Comparison of ENCODE assay signal across 12 cellular contexts in the genomic region with DNA sequence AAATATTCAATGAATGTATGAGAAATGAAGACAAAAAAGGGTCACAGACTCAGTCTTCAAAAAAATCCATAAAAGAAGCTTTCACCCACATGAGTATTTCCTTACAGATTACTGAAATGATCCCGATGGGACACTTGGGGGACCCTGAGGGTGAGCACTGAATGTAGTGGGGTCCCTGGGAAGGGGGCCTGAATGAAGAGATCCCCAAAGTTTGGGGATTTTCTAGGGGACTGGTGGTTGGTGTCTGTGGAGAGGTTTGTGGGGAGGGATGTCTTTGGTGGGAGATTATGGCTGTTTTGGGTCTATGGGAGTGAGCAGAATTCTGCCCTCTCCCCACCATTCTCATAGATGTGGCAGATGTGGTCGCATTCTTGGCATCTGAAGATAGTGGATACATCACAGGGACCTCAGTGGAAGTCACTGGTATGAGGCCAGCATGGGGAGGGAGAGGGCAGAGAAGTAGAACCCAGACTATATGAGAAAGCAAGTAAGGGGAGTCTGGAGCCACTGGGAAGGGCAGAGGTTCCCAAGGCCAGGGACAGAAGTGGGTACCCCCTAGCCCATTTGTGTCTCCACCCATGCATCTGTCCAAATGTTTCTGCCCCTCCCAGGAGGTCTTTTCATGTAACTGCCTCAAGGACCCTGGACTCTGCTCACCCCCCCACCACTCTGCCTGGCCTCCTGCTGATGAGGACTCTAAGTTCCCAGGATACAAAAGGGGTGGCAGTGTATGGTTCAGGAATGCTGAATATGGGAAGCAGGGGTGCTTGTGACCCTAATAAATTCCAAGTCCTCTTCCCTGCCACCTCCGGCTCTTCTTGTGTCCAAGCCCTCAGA. TPM values are rescaled to one million over a fixed set of nuclear protein-coding genes. Genes with fewer than 3 reads are reported as not detected.
DNase-seq lines count a peak whose midpoint lies in the region; ATAC-seq, FAIRE-seq and TF ChIP-seq lines count a peak whose summit lies in the region.
"Had no signal": no experiment of that assay in that cellular context is flagged by ENCODE, and none has a peak within 500 bp of the region (broad histone marks: within the 10 kb centered on the region; RNA-seq: fewer than 3 reads in every experiment).

No MANE protein-coding gene starts in this region.

- H3K36me3 Mint-ChIP-seq in MCF 10A (ENCODE audit: insufficient read depth, unreplicated experiment) (peaks cover 31% of the 10 kb centered on the region), activated B cell treated with CpG ODN at 0.5 μM for 24 hours (ENCODE audit: low read depth) (peaks cover 41% of the 10 kb centered on the region)

- BruUV-seq in MCF 10A (replicated peaks; lab: Mats Ljungman, UMichigan): no TSS peak

- CTCF ChIA-PET in MCF 10A (lab: Yijun Ruan, JAX) (interaction anchor here (0.8 to 2.0 kb wide), 2 partner anchors 17 to 41 kb away, joined by 3 to 7 read pairs; no protein-coding TSS in a partner anchor), activated B cell treated with CpG ODN at 0.5 μM for 24 hours (lab: Charles Lee) (no interaction called here)

- H3K27ac ChIP-seq in breast epithelium: no peak overlapping the region
- no peak overlapping the region for H3K27ac ChIP-seq in hepatocyte
- H3K27ac ChIP-seq in gastrocnemius medialis: no peak overlapping the region

- no peak for FAIRE-seq in HTR-8/SVneo (lab: Jason Lieb, UNC)
- FAIRE-seq: endometrium, kidney had no signal

- H3K27me3 Mint-ChIP-seq in MCF 10A (ENCODE audit: insufficient read depth, unreplicated experiment) (no peaks in the 10 kb centered on the region), activated B cell treated with CpG ODN at 0.5 μM for 24 hours (no peaks in the 10 kb centered on the region)

- TF ChIP-seq POLR2A in breast epithelium (IDR thresholded peaks at IDR 0.05) (no peak), gastrocnemius medialis (IDR thresholded peaks at IDR 0.05) (no peak)

- no peak for TF ChIP-seq CTCF in MCF 10A (IDR thresholded peaks at IDR 0.05; ENCODE audit: unreplicated experiment)
- TF ChIP-seq CTCF in breast epithelium (IDR thresholded peaks at IDR 0.05): no peak
- TF ChIP-seq CTCF in activated B cell treated with CpG ODN at 0.5 μM for 24 hours (IDR thresholded peaks at IDR 0.05): no peak
- no peak for TF ChIP-seq CTCF in hepatocyte (IDR thresholded peaks at IDR 0.05; ENCODE audit: poor library complexity)
- TF ChIP-seq CTCF in gastrocnemius medialis (IDR thresholded peaks at IDR 0.05 in 4 of 5, conservative IDR thresholded peaks at IDR 0.05 in 1 of 5): no peak

- WGBS in hepatocyte (ENCODE audit: low lambda C conversion rate, missing lambda C conversion rate): 91% methylated on average over 2 of the region's 3 CpGs

- POLR2A ChIA-PET in MCF 10A (lab: Yijun Ruan, JAX): interaction anchor here (0.7 to 2.4 kb wide), 4 partner anchors 43 to 139 kb away, joined by 3 to 19 read pairs (median 8); a partner anchor contains a TSS
- POLR2A ChIA-PET in activated B cell treated with CpG ODN at 0.5 μM for 24 hours (lab: Charles Lee): interaction anchor here (0.7 to 1.1 kb wide), 2 partner anchors 8 to 43 kb away, joined by 3 read pairs; no protein-coding TSS in a partner anchor

- ATAC-seq in activated B cell treated with CpG ODN at 0.5 μM for 24 hours (ENCODE audit: low read depth) (no peak), GM21381 (IDR thresholded peaks at IDR 0.05; ENCODE audit: unreplicated experiment) (no peak), gastrocnemius medialis (no peak), GM21367 (IDR thresholded peaks at IDR 0.05; ENCODE audit: unreplicated experiment) (no peak)

- DNase-seq in MCF 10A (ENCODE audit: unreplicated experiment) (no peak), breast epithelium (ENCODE audit: low spot score in 2 of 2) (no peak), activated B cell treated with CpG ODN at 0.5 μM for 24 hours (no peak), hepatocyte (ENCODE audit: low spot score) (no peak), gastrocnemius medialis (no peak), HTR-8/SVneo (ENCODE audit: insufficient read length, low spot score) (no peak)
- DNase-seq: COR-L47, NCI-H1930 had no signal

- intact Hi-C loops in MCF 10A (cut with micrococcal nuclease): no loop called here
- intact Hi-C loops in breast epithelium (cut with DNase I; ENCODE audit: low total_unique reads): no loop called here
- intact Hi-C loops in activated B cell treated with CpG ODN at 0.5 μM for 24 hours (cut with micrococcal nuclease): loop anchor here (5.0 to 10.0 kb wide), 2 partner anchors 226 to 1231 kb away; a partner anchor contains a TSS
- intact Hi-C loops in gastrocnemius medialis (cut with DNase I; ENCODE audit: low total_unique reads): no loop called here

- H3K4me3 Mint-ChIP-seq in MCF 10A (ENCODE audit: unreplicated experiment) (peak overlapping the region; percentile 81), activated B cell treated with CpG ODN at 0.5 μM for 24 hours (peak overlapping the region; percentile 87)

- H3K4me1 Mint-ChIP-seq in MCF 10A (ENCODE audit: insufficient read depth, unreplicated experiment): peaks cover 62% of the 10 kb centered on the region
- peaks cover 56% of the 10 kb centered on the region for H3K4me1 Mint-ChIP-seq in activated B cell treated with CpG ODN at 0.5 μM for 24 hours

- in situ Hi-C loops in gastrocnemius medialis (cut with MboI; ENCODE audit: low sequenced_read_pairs in 4 of 4): no loop called here

- no peak overlapping the region for H2AFZ ChIP-seq in hepatocyte

- H3K4me2 ChIP-seq in hepatocyte: peak overlapping the region; percentile 91

- no peaks in the 10 kb centered on the region for H3K9me3 Mint-ChIP-seq in MCF 10A (ENCODE audit: unreplicated experiment)
- no peaks in the 10 kb centered on the region for H3K9me3 Mint-ChIP-seq in activated B cell treated with CpG ODN at 0.5 μM for 24 hours

- peak overlapping the region; percentile 85 for H3K27ac Mint-ChIP-seq in MCF 10A (ENCODE audit: low read depth, unreplicated experiment)
- H3K27ac Mint-ChIP-seq in activated B cell treated with CpG ODN at 0.5 μM for 24 hours: no peak overlapping the region

- H3K79me2 ChIP-seq in hepatocyte: peaks cover 44% of the 10 kb centered on the region

- H3K4me3 ChIP-seq in breast epithelium (no peak overlapping the region), hepatocyte (no peak overlapping the region), gastrocnemius medialis (no peak overlapping the region)

- H3K9me2 ChIP-seq in hepatocyte (replicated peaks; ENCODE audit: insufficient read depth): no peaks in the 10 kb centered on the region

- no peaks in the 10 kb centered on the region for H3K9me3 ChIP-seq in breast epithelium
- H3K9me3 ChIP-seq in hepatocyte (ENCODE audit: low read depth): no peaks in the 10 kb centered on the region
- H3K9me3 ChIP-seq in gastrocnemius medialis: no peaks in the 10 kb centered on the region

- H3K36me3 ChIP-seq in breast epithelium: no peaks in the 10 kb centered on the region
- H3K36me3 ChIP-seq in hepatocyte (replicated peaks; ENCODE audit: insufficient read depth, low read depth): no peaks in the 10 kb centered on the region
- H3K36me3 ChIP-seq in gastrocnemius medialis: peaks cover 0 to 39% of the 10 kb centered on the region in 2 donors

- H3K4me1 ChIP-seq in breast epithelium: peaks cover 15 to 33% of the 10 kb centered on the region in 2 donors
- peaks cover 33% of the 10 kb centered on the region for H3K4me1 ChIP-seq in hepatocyte (ENCODE audit: insufficient read depth)
- peaks cover 29 to 45% of the 10 kb centered on the region in 2 donors for H3K4me1 ChIP-seq in gastrocnemius medialis

- H4K20me1 ChIP-seq in hepatocyte (ENCODE audit: insufficient read depth, poor library complexity, severe bottlenecking): peaks cover 6% of the 10 kb centered on the region

- H3K27me3 ChIP-seq in breast epithelium: no peaks in the 10 kb centered on the region
- H3K27me3 ChIP-seq in hepatocyte: no peaks in the 10 kb centered on the region
- H3K27me3 ChIP-seq in gastrocnemius medialis: no peaks in the 10 kb centered on the region

RNA-seq across cellular contexts. Expression of a gene that starts 1.8 kb away (rescaled TPM):
- total RNA-seq in MCF 10A (2022) (26.4 and 26.6 TPM in 2 replicates), breast epithelium (10 to 100 TPM; 17.0 to 33.8 (median 18.4) TPM), activated B cell treated with CpG ODN at 0.5 μM for 24 hours (12.3 TPM in 2 replicates), hepatocyte (6.0 and 7.8 TPM in 2 replicates), gastrocnemius medialis (10 to 100 TPM in 3 of 4 donors, 1 to 10 TPM in 1; 7.9 to 28.3 (median 14.3) TPM)
- polyA plus RNA-seq in hepatocyte: 11.1 and 12.9 TPM in 2 replicates

RNA-seq across cellular contexts. Expression of a gene that starts 2.1 kb away (rescaled TPM):
- total RNA-seq in MCF 10A (2022) (45.4 and 48.3 TPM in 2 replicates), breast epithelium (10 to 100 TPM; 11.8 to 20.6 (median 19.5) TPM), activated B cell treated with CpG ODN at 0.5 μM for 24 hours (41.7 and 43.8 TPM in 2 replicates), hepatocyte (25.0 and 25.6 TPM in 2 replicates), gastrocnemius medialis (10 to 100 TPM in 3 of 4 donors, 1 to 10 TPM in 1; 7.4 to 16.3 (median 12.1) TPM)
- 32.3 and 32.5 TPM in 2 replicates for polyA plus RNA-seq in hepatocyte

RNA-seq across cellular contexts. Expression of a gene that starts 5.6 kb away (rescaled TPM):
- total RNA-seq in MCF 10A (2022) (118 and 187 TPM in 2 replicates), breast epithelium (10 to 100 TPM; 55.0 to 79.3 (median 74.1) TPM), activated B cell treated with CpG ODN at 0.5 μM for 24 hours (31.7 and 35.2 TPM in 2 replicates), hepatocyte (118 and 130 TPM in 2 replicates), gastrocnemius medialis (10 to 100 TPM; 21.9 to 45.4 (median 26.2) TPM)
- polyA plus RNA-seq in hepatocyte: 46.4 and 55.0 TPM in 2 replicates

RNA-seq across cellular contexts. Expression of a gene that starts 5.8 kb away (rescaled TPM):
- total RNA-seq in MCF 10A (2022): 29.6 and 35.1 TPM in 2 replicates
- total RNA-seq in breast epithelium: 10 to 100 TPM; 27.4 to 39.1 (median 27.5) TPM
- 72.4 and 74.3 TPM in 2 replicates for total RNA-seq in activated B cell treated with CpG ODN at 0.5 μM for 24 hours
- total RNA-seq in hepatocyte: 14.2 and 17.0 TPM in 2 replicates
- 24.6 and 29.8 TPM in 2 replicates for polyA plus RNA-seq in hepatocyte
- 10 to 100 TPM; 20.8 to 38.4 (median 24.6) TPM for total RNA-seq in gastrocnemius medialis

RNA-seq across cellular contexts. Expression of a gene that starts 14.0 kb away (rescaled TPM):
- total RNA-seq in MCF 10A (2022) (0.91 and 1.5 TPM in 2 replicates), breast epithelium (1 to 10 TPM in 1 of 3 donors, under 1 TPM in 2; 0.32 to 1.0 (median 0.98) TPM), activated B cell treated with CpG ODN at 0.5 μM for 24 hours (0.32 and 0.47 TPM in 2 replicates), hepatocyte (2.5 and 3.0 TPM in 2 replicates), gastrocnemius medialis (under 1 TPM; 0.31 to 0.92 (median 0.47) TPM)
- polyA plus RNA-seq in hepatocyte: 4.2 and 4.7 TPM in 2 replicates
